ENCODE assay signal across 13 cellular contexts in the genomic region with DNA sequence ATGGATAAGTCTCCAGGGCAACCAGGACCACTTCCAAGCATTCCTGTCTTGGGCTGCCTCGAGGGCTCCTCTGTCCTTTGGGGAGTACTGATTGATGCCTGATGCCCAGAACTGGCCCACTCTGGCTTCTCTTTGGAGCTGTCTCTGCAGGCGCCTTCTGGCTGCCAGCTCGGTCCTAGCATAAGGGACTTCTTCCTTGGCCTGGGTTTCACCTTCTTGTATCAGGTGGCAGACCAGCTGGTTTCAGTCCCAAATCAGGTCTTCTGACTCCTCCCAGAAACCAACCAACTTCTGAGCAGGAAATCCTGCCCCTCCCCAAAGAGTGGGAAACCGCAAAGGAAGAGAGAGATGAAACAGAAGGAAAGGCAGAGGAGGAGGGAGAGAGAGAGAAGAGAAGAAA. TPM values are rescaled to one million over a fixed set of nuclear protein-coding genes. Genes with fewer than 3 reads are reported as not detected.
DNase-seq lines count a peak whose midpoint lies in the region; ATAC-seq, FAIRE-seq and TF ChIP-seq lines count a peak whose summit lies in the region.
"Had no signal": no experiment of that assay in that cellular context is flagged by ENCODE, and none has a peak within 500 bp of the region (broad histone marks: within the 10 kb centered on the region; RNA-seq: fewer than 3 reads in every experiment).

No MANE protein-coding gene starts in this region.

- DNase-seq in CD4-positive, CD25-positive, alpha-beta regulatory T cell: peak in 1 of 3 donors; percentile 71
- DNase-seq in activated naive CD4-positive, alpha-beta T cell treated with anti-CD3 and anti-CD28 coated beads, Interleukin-2, amount 10 ng/mL, durations not matched to agents 7 days and 5 days: peak; percentile 73
- no peak for DNase-seq in GM12891 (ENCODE audit: insufficient read length, low spot score)
- no peak for DNase-seq in hepatic stellate cell (ENCODE audit: low spot score)
- DNase-seq: activated gamma-delta T cell treated with Interleukin-2 at 50 U/mL for 16 hours, glutamatergic neuron, NCI-H187 treated with DMSO at 0.1 percent for 48 hours, retina had no signal

- no peak for FAIRE-seq in GM12891 (lab: Jason Lieb, UNC)

- TF ChIP-seq CTCF in gastroesophageal sphincter (IDR thresholded peaks at IDR 0.05): no peak

- CTCF ChIA-PET in activated naive CD4-positive, alpha-beta T cell treated with anti-CD3 and anti-CD28 coated beads, Interleukin-2, amount 10 ng/mL, durations not matched to agents 7 days and 5 days (lab: Charles Lee): interaction anchor here (0.6 to 3.3 kb wide), 9 partner anchors 12 to 83 kb away, joined by 3 to 14 read pairs (median 3); no protein-coding TSS in a partner anchor

- no peak for TF ChIP-seq POLR2A in GM12891 (IDR thresholded peaks at IDR 0.05; ENCODE audit: low read depth, low read length)
- no peak for TF ChIP-seq POLR2A in gastroesophageal sphincter (IDR thresholded peaks at IDR 0.05)

- peaks cover 21% of the 10 kb centered on the region for H3K27me3 Mint-ChIP-seq in CD4-positive, CD25-positive, alpha-beta regulatory T cell
- H3K27me3 Mint-ChIP-seq in activated naive CD4-positive, alpha-beta T cell treated with anti-CD3 and anti-CD28 coated beads, Interleukin-2, amount 10 ng/mL, durations not matched to agents 7 days and 5 days: peaks cover 8% of the 10 kb centered on the region

- H3K4me1 Mint-ChIP-seq in CD4-positive, CD25-positive, alpha-beta regulatory T cell: peaks cover 11 to 37% (median 23%) of the 10 kb centered on the region in 4 donors
- peaks cover 54% of the 10 kb centered on the region for H3K4me1 Mint-ChIP-seq in activated naive CD4-positive, alpha-beta T cell treated with anti-CD3 and anti-CD28 coated beads, Interleukin-2, amount 10 ng/mL, durations not matched to agents 7 days and 5 days

- H3K27ac Mint-ChIP-seq in CD4-positive, CD25-positive, alpha-beta regulatory T cell: peak overlapping the region in 2 of 3 donors; percentile 9 to 63
- H3K27ac Mint-ChIP-seq in activated naive CD4-positive, alpha-beta T cell treated with anti-CD3 and anti-CD28 coated beads, Interleukin-2, amount 10 ng/mL, durations not matched to agents 7 days and 5 days: peak overlapping the region; percentile 69

- no peaks in the 10 kb centered on the region for H3K36me3 ChIP-seq in CD4-positive, CD25-positive, alpha-beta regulatory T cell (ENCODE audit: control insufficient read depth, insufficient read depth, low read length)
- no peaks in the 10 kb centered on the region for H3K36me3 ChIP-seq in gastroesophageal sphincter
- H3K36me3 ChIP-seq: vagina had no signal

- peak overlapping the region; percentile 42 for H3K4me3 ChIP-seq in CD4-positive, CD25-positive, alpha-beta regulatory T cell (ENCODE audit: low read depth, low read length)
- no peak overlapping the region for H3K4me3 ChIP-seq in gastroesophageal sphincter
- H3K4me3 ChIP-seq: vagina had no signal

- 55 to 60% methylated on average over 2 to 3 of the region's 4 CpGs for WGBS in gastroesophageal sphincter (ENCODE audit: low coverage in 1 of 2), 2 donors

- H3K4me1 ChIP-seq in CD4-positive, CD25-positive, alpha-beta regulatory T cell (ENCODE audit: control insufficient read depth, insufficient read depth, low read length, poor library complexity, severe bottlenecking): peaks cover 18% of the 10 kb centered on the region
- H3K4me1 ChIP-seq in gastroesophageal sphincter: peaks cover 0 to 4% (median 0%) of the 10 kb centered on the region in 3 donors

- H3K27me3 ChIP-seq in CD4-positive, CD25-positive, alpha-beta regulatory T cell (ENCODE audit: control insufficient read depth, insufficient read depth, low read length): peaks cover 13% of the 10 kb centered on the region
- H3K27me3 ChIP-seq in gastroesophageal sphincter: no peaks in the 10 kb centered on the region
- H3K27me3 ChIP-seq: vagina had no signal

- peaks cover 0 to 2% of the 10 kb centered on the region in 2 experiments for H3K9me3 ChIP-seq in CD4-positive, CD25-positive, alpha-beta regulatory T cell (ENCODE audit: control insufficient read depth in 2 of 2, low read length in 2 of 2)
- H3K9me3 ChIP-seq in gastroesophageal sphincter: no peaks in the 10 kb centered on the region
- H3K9me3 ChIP-seq: vagina had no signal

- ATAC-seq in CD4-positive, CD25-positive, alpha-beta regulatory T cell (ENCODE audit: low read depth in 2 of 2): no peak
- ATAC-seq in GM18868 (IDR thresholded peaks at IDR 0.05; ENCODE audit: unreplicated experiment): peak; percentile 80
- ATAC-seq in HG02938 (IDR thresholded peaks at IDR 0.05; ENCODE audit: unreplicated experiment): peak; percentile 44
- no peak for ATAC-seq in GM18520 (IDR thresholded peaks at IDR 0.05; ENCODE audit: unreplicated experiment)
- ATAC-seq in gastroesophageal sphincter: no peak

- no peak for TF ChIP-seq EP300 in gastroesophageal sphincter (IDR thresholded peaks at IDR 0.05)

- H3K4me3 Mint-ChIP-seq in CD4-positive, CD25-positive, alpha-beta regulatory T cell: peak overlapping the region; percentile 12 to 86 (median 62)
- peak overlapping the region; percentile 43 for H3K4me3 Mint-ChIP-seq in activated naive CD4-positive, alpha-beta T cell treated with anti-CD3 and anti-CD28 coated beads, Interleukin-2, amount 10 ng/mL, durations not matched to agents 7 days and 5 days

- peaks cover 4% of the 10 kb centered on the region for H3K36me3 Mint-ChIP-seq in CD4-positive, CD25-positive, alpha-beta regulatory T cell
- H3K36me3 Mint-ChIP-seq in activated naive CD4-positive, alpha-beta T cell treated with anti-CD3 and anti-CD28 coated beads, Interleukin-2, amount 10 ng/mL, durations not matched to agents 7 days and 5 days: peaks cover 13% of the 10 kb centered on the region

- H3K27ac ChIP-seq in CD4-positive, CD25-positive, alpha-beta regulatory T cell (ENCODE audit: insufficient read depth, low read length, poor library complexity, severe bottlenecking): no peak overlapping the region
- H3K27ac ChIP-seq in gastroesophageal sphincter: no peak overlapping the region
- H3K27ac ChIP-seq: vagina had no signal

- H3K9me3 Mint-ChIP-seq in CD4-positive, CD25-positive, alpha-beta regulatory T cell: no peaks in the 10 kb centered on the region
- peaks cover 2% of the 10 kb centered on the region for H3K9me3 Mint-ChIP-seq in activated naive CD4-positive, alpha-beta T cell treated with anti-CD3 and anti-CD28 coated beads, Interleukin-2, amount 10 ng/mL, durations not matched to agents 7 days and 5 days

TF ChIP-seq in GM12891, 5 proteins besides CTCF, POLR2A, EP300 and RAD21:
- TF ChIP-seq SPI1 (IDR thresholded peaks at IDR 0.05; ENCODE audit: low read depth, low read length) (no peak), POU2F2 (IDR thresholded peaks at IDR 0.05; ENCODE audit: low read depth, low read length) (no peak), POLR2AphosphoS5 (IDR thresholded peaks at IDR 0.05; ENCODE audit: low read depth, low read length) (no peak), TAF1 (IDR thresholded peaks at IDR 0.05; ENCODE audit: low read depth, low read length) (no peak), PAX5 (IDR thresholded peaks at IDR 0.05; ENCODE audit: insufficient read depth, low read length, severe bottlenecking) (no peak)

RNA-seq across cellular contexts. Expression of a gene that starts 10.6 kb away (rescaled TPM):
- total RNA-seq in CD4-positive, CD25-positive, alpha-beta regulatory T cell: not detected
- under 1 TPM in 1 of 4 donors, not detected in 3; 0.48 TPM for polyA plus RNA-seq in CD4-positive, CD25-positive, alpha-beta regulatory T cell
- polyA plus RNA-seq in GM12891 (2012; ENCODE audit: low read depth, missing spikeins): 0.40 TPM
- 10 to 100 TPM in 2 of 4 donors, 1 to 10 TPM in 2; 6.0 to 95.2 (median 11.0) TPM for total RNA-seq in gastroesophageal sphincter

RNA-seq across cellular contexts. Expression of a gene that starts 18.8 kb away (rescaled TPM):
- total RNA-seq in CD4-positive, CD25-positive, alpha-beta regulatory T cell: 0.47 TPM
- under 1 TPM; 0.38 to 0.74 (median 0.64) TPM for polyA plus RNA-seq in CD4-positive, CD25-positive, alpha-beta regulatory T cell
- 0.10 TPM for polyA plus RNA-seq in GM12891 (2012; ENCODE audit: low read depth, missing spikeins)
- total RNA-seq in gastroesophageal sphincter: 10 to 100 TPM in 2 of 4 donors, 1 to 10 TPM in 2; 5.0 to 17.8 (median 8.9) TPM

RNA-seq across cellular contexts. Expression of a gene that starts 33.6 kb away (rescaled TPM):
- total RNA-seq in CD4-positive, CD25-positive, alpha-beta regulatory T cell: 0.96 TPM
- under 1 TPM in 3 of 4 donors, not detected in 1; 0.24 to 0.74 (median 0.54) TPM for polyA plus RNA-seq in CD4-positive, CD25-positive, alpha-beta regulatory T cell
- polyA plus RNA-seq in GM12891 (2012; ENCODE audit: low read depth, missing spikeins): 0.26 TPM
- 10 to 100 TPM in 1 of 4 donors, under 1 TPM in 3; 0.13 to 11.6 (median 0.35) TPM for total RNA-seq in gastroesophageal sphincter

Comparison
In these comparisons a context has a peak if more than half of its experiments do, and no peak if none do; other contexts are left out.
1. ATAC-seq: peak in GM18868 (single experiment) and HG02938 (single experiment); none in CD4-positive, CD25-positive, alpha-beta regulatory T cell (0 of 2), GM18520 (single experiment) and gastroesophageal sphincter (single experiment).